ENCODE assay signal across 16 cellular contexts in genomic region chr15:59524331-59524731, GRCh38.
A peak's percentile ranks its signal among the peaks of the same experiment; 100 is the strongest.
DNase-seq lines count a peak whose midpoint lies in the region; ATAC-seq and TF ChIP-seq lines count a peak whose summit lies in the region.
"Had no signal": no experiment of that assay in that cellular context is flagged by ENCODE, and none has a peak within 500 bp of the region (broad histone marks: within the 10 kb centered on the region; RNA-seq: fewer than 3 reads in every experiment).

No MANE protein-coding gene starts in this region.

- peak overlapping the region; percentile 42 for H3K4me3 ChIP-seq in neutrophil (ENCODE audit: low read depth in 1 of 2, low read length in 1 of 2)
- H3K4me3 ChIP-seq: prostate gland, SK-N-MC, testis had no signal

- peak overlapping the region; percentile 94 for H3K27ac ChIP-seq in neutrophil
- H3K27ac ChIP-seq: prostate gland, SK-N-MC, testis had no signal

- ATAC-seq in GM19324 (IDR thresholded peaks at IDR 0.05; ENCODE audit: low FRiP score, unreplicated experiment), result no peak

- no peaks in the 10 kb centered on the region for H3K9me3 Mint-ChIP-seq in dendritic cell treated with granulocyte-macrophage colony-stimulating factor and Interleukin-4, amounts not matched to agents 40 ng/mL and 50 ng/mL, for 4 days
- no peaks in the 10 kb centered on the region for H3K9me3 Mint-ChIP-seq in HFFc6

- DNase-seq in NCI-H2171 treated with DMSO at 0.1 percent for 48 hours (lab: John Stamatoyannopoulos, UW) (peak; percentile 20), NCI-H2171 (lab: John Stamatoyannopoulos, UW) (no peak), MV-4-11 (lab: John Stamatoyannopoulos, UW) (peak; percentile 39), HFFc6 (no peak), hepatic stellate cell (ENCODE audit: low spot score) (no peak)
- DNase-seq: activated CD4-positive, CD25-positive, alpha-beta regulatory T cell treated with anti-CD3 and anti-CD28 coated beads, Interleukin-2, amount 50 U/mL, for 72 hours; activated effector memory CD4-positive, alpha-beta T cell treated with anti-CD3 and anti-CD28 coated beads, Interleukin-2, amount 50 U/mL, for 16 hours; dermis blood vessel endothelial cell; EL; NCI-H524 treated with DMSO at 0.1 percent for 48 hours; testis had no signal

- peaks cover 39% of the 10 kb centered on the region for H3K4me1 Mint-ChIP-seq in dendritic cell treated with granulocyte-macrophage colony-stimulating factor and Interleukin-4, amounts not matched to agents 40 ng/mL and 50 ng/mL, for 4 days (ENCODE audit: low read depth)
- H3K4me1 Mint-ChIP-seq in HFFc6 (ENCODE audit: low read depth), result peaks cover 6% of the 10 kb centered on the region; the same call in 1 of the 2 replicates

- H3K9me3 ChIP-seq in neutrophil, result no peaks in the 10 kb centered on the region
- H3K9me3 ChIP-seq: prostate gland, testis had no signal

- TF ChIP-seq CTCF in neutrophil (IDR thresholded peaks at IDR 0.05), result no peak
- no peak for TF ChIP-seq CTCF in HFFc6 (IDR thresholded peaks at IDR 0.05)

- H3K27me3 Mint-ChIP-seq in dendritic cell treated with granulocyte-macrophage colony-stimulating factor and Interleukin-4, amounts not matched to agents 40 ng/mL and 50 ng/mL, for 4 days, result no peaks in the 10 kb centered on the region
- H3K27me3 Mint-ChIP-seq in HFFc6 (ENCODE audit: insufficient read depth), result peaks cover 6% of the 10 kb centered on the region

- H3K4me1 ChIP-seq in neutrophil (ENCODE audit: control insufficient read depth in 1 of 2, insufficient read depth in 1 of 2, low read depth in 1 of 2, low read length in 1 of 2), result peaks cover 48 to 56% of the 10 kb centered on the region in 2 experiments
- H3K4me1 ChIP-seq: prostate gland, testis had no signal

- intact Hi-C loops in dendritic cell treated with granulocyte-macrophage colony-stimulating factor and Interleukin-4, amounts not matched to agents 40 ng/mL and 50 ng/mL, for 4 days (cut with micrococcal nuclease), result no loop called here

- no peaks in the 10 kb centered on the region for H3K36me3 Mint-ChIP-seq in dendritic cell treated with granulocyte-macrophage colony-stimulating factor and Interleukin-4, amounts not matched to agents 40 ng/mL and 50 ng/mL, for 4 days (ENCODE audit: low read depth)
- no peaks in the 10 kb centered on the region for H3K36me3 Mint-ChIP-seq in HFFc6 (ENCODE audit: low read depth)

- H3K4me3 Mint-ChIP-seq in dendritic cell treated with granulocyte-macrophage colony-stimulating factor and Interleukin-4, amounts not matched to agents 40 ng/mL and 50 ng/mL, for 4 days, result no peak overlapping the region
- no peak overlapping the region for H3K4me3 Mint-ChIP-seq in HFFc6

- H3K36me3 ChIP-seq in neutrophil, result no peaks in the 10 kb centered on the region
- H3K36me3 ChIP-seq: prostate gland had no signal

- peak overlapping the region; percentile 74 for H3K27ac Mint-ChIP-seq in dendritic cell treated with granulocyte-macrophage colony-stimulating factor and Interleukin-4, amounts not matched to agents 40 ng/mL and 50 ng/mL, for 4 days
- no peak overlapping the region for H3K27ac Mint-ChIP-seq in HFFc6

- no peaks in the 10 kb centered on the region for H3K27me3 ChIP-seq in neutrophil
- H3K27me3 ChIP-seq: testis had no signal

Comparison
In these comparisons a context has a peak if more than half of its experiments do, and no peak if none do; other contexts are left out.
1. DNase-seq: peak in NCI-H2171 treated with DMSO at 0.1 percent for 48 hours (single experiment) and MV-4-11 (single experiment); none in NCI-H2171 (single experiment), HFFc6 (single experiment) and hepatic stellate cell (single experiment).